Comparison of ENCODE assay signal across 2 cellular contexts in the genomic region with DNA sequence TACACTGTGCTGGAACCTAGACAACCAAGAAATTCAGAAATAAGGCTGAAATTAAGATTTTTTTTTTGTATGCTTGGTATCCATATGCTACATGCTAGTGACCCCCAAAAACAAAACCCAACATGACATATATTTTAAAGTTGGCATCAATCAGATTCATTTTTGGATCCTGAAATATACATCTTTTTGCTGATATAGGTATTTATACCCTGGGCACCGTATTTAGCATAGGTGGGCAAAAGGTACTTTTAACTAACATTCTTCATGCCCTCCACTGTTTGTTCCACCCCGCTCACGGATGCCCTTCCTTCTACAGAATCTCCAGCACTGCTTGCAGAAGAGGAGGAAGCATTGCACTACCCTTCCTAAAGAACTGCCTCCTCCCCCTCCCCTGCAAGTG.
TF ChIP-seq lines count a peak whose summit lies in the region.

No MANE protein-coding gene starts in this region.

TF ChIP-seq in IMR-90, 13 proteins besides CTCF, POLR2A, EP300 and RAD21:
- TF ChIP-seq RFX5 (IDR thresholded peaks at IDR 0.05; ENCODE audit: low read depth, low read length) (no peak), MAFK (IDR thresholded peaks at IDR 0.05; ENCODE audit: low read depth, low read length) (peak; percentile 54; the same call in 1 of the 2 replicates)

TF ChIP-seq in WTC11, 78 proteins besides CTCF, POLR2A, EP300 and RAD21:
- TF ChIP-seq TEAD4 (CRISPR knock-in tag; IDR thresholded peaks at IDR 0.05), result no peak
- TF ChIP-seq FOXK1 (CRISPR knock-in tag; IDR thresholded peaks at IDR 0.05), result no peak
